ENCODE assay signal across 1 cellular context in genomic region chr20:62087632-62088031, GRCh38.
A peak's percentile ranks its signal among the peaks of the same experiment; 100 is the strongest.
TF ChIP-seq lines count a peak whose summit lies in the region.

No MANE protein-coding gene starts in this region.

TF ChIP-seq in GM12878, 131 proteins besides CTCF, POLR2A, EP300 and RAD21:
- peak; percentile 27 for TF ChIP-seq NR2C2 (IDR thresholded peaks at IDR 0.05; ENCODE audit: borderline replicate concordance, control insufficient read depth, insufficient read length, low read depth)
- TF ChIP-seq NR2C1 (IDR thresholded peaks at IDR 0.05), result no peak
